Comparison of ENCODE assay signal across 11 cellular contexts in the genomic region with DNA sequence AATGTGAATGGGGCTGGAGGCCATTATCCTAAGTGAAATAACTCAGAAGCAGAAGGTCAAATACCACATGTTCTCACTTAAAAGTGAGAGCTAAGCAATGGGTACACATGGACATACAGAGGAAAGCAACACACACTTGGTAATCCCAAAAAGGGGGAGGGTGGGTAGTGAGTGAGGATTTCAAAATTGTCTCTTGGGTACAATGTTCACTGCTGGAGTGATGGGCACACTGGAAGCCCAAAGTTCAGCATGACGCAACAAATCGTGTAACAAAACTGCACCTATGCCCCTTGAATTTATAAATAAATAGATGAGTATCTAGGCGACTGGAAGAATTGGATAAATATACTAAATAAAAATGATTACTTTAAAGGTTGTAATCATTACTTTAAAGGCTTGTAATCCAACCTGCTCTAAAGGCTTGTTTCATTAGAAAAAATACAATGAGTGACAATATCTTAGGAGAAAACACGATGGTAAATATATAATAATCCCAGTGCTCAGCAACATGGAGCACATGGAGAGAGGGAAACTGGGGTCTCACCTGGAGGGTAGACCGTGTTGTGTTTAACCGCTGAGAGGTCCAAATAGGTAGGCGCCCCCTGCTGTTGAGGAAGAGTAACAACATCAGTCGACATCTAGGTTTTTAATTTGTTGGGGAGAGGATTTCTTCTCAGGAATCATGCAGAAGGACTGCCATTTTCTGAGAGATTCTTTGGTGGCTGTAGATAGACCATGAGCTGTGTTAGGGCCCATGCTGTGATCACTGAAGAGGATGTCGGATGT.
DNase-seq lines count a peak whose midpoint lies in the region; ATAC-seq, FAIRE-seq and TF ChIP-seq lines count a peak whose summit lies in the region.
"Had no signal": no experiment of that assay in that cellular context is flagged by ENCODE, and none has a peak within 500 bp of the region (broad histone marks: within the 10 kb centered on the region; RNA-seq: fewer than 3 reads in every experiment).

No MANE protein-coding gene starts in this region.

- H3K4me2 ChIP-seq in osteoblast (ENCODE audit: insufficient read depth, low read length) = no peak overlapping the region

- no peaks in the 10 kb centered on the region for H3K79me2 ChIP-seq in osteoblast (ENCODE audit: insufficient read depth, low read length)

- H2AFZ ChIP-seq in osteoblast (ENCODE audit: low read length) = no peak overlapping the region

- intact Hi-C loops in stomach (cut with DNase I; ENCODE audit: low total_unique reads) = no loop called here
- intact Hi-C loops in kidney (cut with DNase I) = no loop called here

- ATAC-seq in left lobe of liver (peak; percentile 73), HG03280 (IDR thresholded peaks at IDR 0.05; ENCODE audit: unreplicated experiment) (no peak)
- ATAC-seq: heart left ventricle, natural killer cell had no signal

- no peak overlapping the region for H3K9ac ChIP-seq in kidney (ENCODE audit: low read length in 2 of 2)

- H4K20me1 ChIP-seq in osteoblast (ENCODE audit: insufficient read depth, low read length) = no peaks in the 10 kb centered on the region

- no peaks in the 10 kb centered on the region for H3K36me3 ChIP-seq in GM06990 (ENCODE audit: control insufficient read depth, insufficient read depth, low read length)
- H3K36me3 ChIP-seq in stomach = no peaks in the 10 kb centered on the region
- no peaks in the 10 kb centered on the region for H3K36me3 ChIP-seq in osteoblast (ENCODE audit: insufficient read depth, low read length)
- no peaks in the 10 kb centered on the region for H3K36me3 ChIP-seq in kidney (ENCODE audit: control insufficient read depth in 1 of 2, insufficient read depth in 2 of 2, low read length in 2 of 2)
- H3K36me3 ChIP-seq: HAP-1, heart left ventricle had no signal

- H3K27me3 ChIP-seq in GM06990 (replicated peaks; ENCODE audit: control insufficient read depth, insufficient read depth, low read length) (no peaks in the 10 kb centered on the region), stomach (no peaks in the 10 kb centered on the region), osteoblast (ENCODE audit: insufficient read depth, low read length) (no peaks in the 10 kb centered on the region)
- H3K27me3 ChIP-seq: heart left ventricle had no signal

- no peaks in the 10 kb centered on the region for H3K9me3 ChIP-seq in stomach
- no peaks in the 10 kb centered on the region for H3K9me3 ChIP-seq in osteoblast (ENCODE audit: low read depth, low read length)
- no peaks in the 10 kb centered on the region for H3K9me3 ChIP-seq in kidney (ENCODE audit: control insufficient read depth in 1 of 2, low read length in 2 of 2)
- H3K9me3 ChIP-seq: HAP-1 had no signal

- H3K27ac ChIP-seq in stomach (no peak overlapping the region), osteoblast (ENCODE audit: low read depth, low read length) (no peak overlapping the region), kidney (ENCODE audit: low read depth in 2 of 2, low read length in 2 of 2) (no peak overlapping the region)
- H3K27ac ChIP-seq: heart left ventricle had no signal

- TF ChIP-seq CTCF in GM06990 (IDR thresholded peaks at IDR 0.05; ENCODE audit: insufficient read depth, low read length, poor library complexity, severe bottlenecking) (peak; percentile 27), HFF-Myc (IDR thresholded peaks at IDR 0.05; ENCODE audit: low read depth, low read length, missing control alignments) (peak; percentile 39), WI38 (IDR thresholded peaks at IDR 0.05; ENCODE audit: low read depth, low read length) (0 out of 2 replicates have a peak, but pooled peaks have one; percentile 8), stomach (IDR thresholded peaks at IDR 0.05) (no peak), osteoblast (IDR thresholded peaks at IDR 0.05; ENCODE audit: extremely low read depth, low read depth, low read length) (no peak), kidney (IDR thresholded peaks at IDR 0.05; ENCODE audit: borderline replicate concordance, extremely low read depth, insufficient read depth) (no peak)

- TF ChIP-seq POLR2A in stomach (IDR thresholded peaks at IDR 0.05) = no peak

- no peak for FAIRE-seq in kidney (lab: Jason Lieb, UNC)

- TF ChIP-seq EP300 in stomach (IDR thresholded peaks at IDR 0.05) = no peak

- 55 to 61% (median 60%) methylated on average over 9 of the region's 9 CpGs for WGBS in stomach, 5 donors

- no peak for DNase-seq in GM06990 (ENCODE audit: extremely low read depth, insufficient read length)
- no peak for DNase-seq in HFF-Myc (ENCODE audit: extremely low read depth, low read depth)
- DNase-seq in left lobe of liver (ENCODE audit: low spot score) = peak; percentile 48
- no peak for DNase-seq in stomach
- DNase-seq in osteoblast (ENCODE audit: insufficient read length, low spot score, missing footprints) = no peak
- DNase-seq in kidney = no peak
- DNase-seq: heart left ventricle, natural killer cell had no signal

- H3K4me3 ChIP-seq in GM06990 (replicated peaks; ENCODE audit: low read depth, low read length) (no peak overlapping the region), HFF-Myc (replicated peaks; ENCODE audit: low read depth, low read length) (no peak overlapping the region), WI38 (ENCODE audit: low read depth, low read length) (no peak overlapping the region), stomach (no peak overlapping the region), osteoblast (ENCODE audit: insufficient read depth, low read length) (no peak overlapping the region), kidney (ENCODE audit: low read length in 2 of 2) (no peak overlapping the region)
- H3K4me3 ChIP-seq: HAP-1, heart left ventricle had no signal

- H3K4me1 ChIP-seq in stomach = no peaks in the 10 kb centered on the region
- H3K4me1 ChIP-seq in osteoblast (ENCODE audit: insufficient read depth, low read length) = no peaks in the 10 kb centered on the region
- no peaks in the 10 kb centered on the region for H3K4me1 ChIP-seq in kidney (ENCODE audit: control insufficient read depth in 1 of 2, insufficient read depth in 1 of 2, low read depth in 1 of 2, low read length in 2 of 2)
- H3K4me1 ChIP-seq: heart left ventricle had no signal

Comparison
In these comparisons a context has a peak if more than half of its experiments do, and no peak if none do; other contexts are left out.
1. CTCF ChIP-seq: peak in GM06990 (single experiment), HFF-Myc (single experiment) and WI38 (single experiment); none in stomach (0 of 7), osteoblast (single experiment) and kidney (single experiment).